Comparison of ENCODE assay signal across 1 cellular context in the genomic region with DNA sequence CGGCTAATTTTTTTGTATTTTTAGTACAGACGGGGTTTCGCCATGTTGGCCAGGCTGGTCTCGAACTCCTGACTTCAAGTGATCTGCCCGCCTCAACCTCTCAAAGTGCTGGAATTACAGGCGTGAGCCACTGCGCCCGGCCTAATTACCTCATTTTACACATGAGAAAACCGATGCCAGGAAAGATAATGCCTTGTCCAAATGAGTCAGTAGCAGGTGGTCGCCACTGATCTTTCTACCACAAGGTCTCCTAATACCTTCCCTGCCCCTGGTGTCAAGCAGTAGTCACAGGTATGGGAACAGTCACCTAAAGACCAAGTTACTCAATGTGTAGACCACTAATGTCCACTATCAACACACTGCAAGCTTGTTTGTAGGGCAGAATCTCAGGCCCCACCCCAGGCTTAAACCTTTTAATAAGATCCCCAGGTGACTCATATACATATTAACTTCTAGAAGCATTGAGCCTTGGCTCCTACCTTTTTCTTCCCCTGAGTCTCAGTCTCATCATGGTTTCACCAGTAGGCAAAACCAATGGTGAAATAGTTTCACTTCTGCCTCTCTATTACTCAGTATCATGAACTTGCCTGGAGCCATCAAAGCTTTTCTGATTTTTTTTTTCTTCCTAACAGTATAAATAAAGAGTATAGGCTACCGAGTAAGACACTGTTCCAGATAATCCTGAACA.
TF ChIP-seq lines count a peak whose summit lies in the region.

No MANE protein-coding gene starts in this region.

TF ChIP-seq in HepG2, 621 proteins besides CTCF, POLR2A, EP300 and RAD21:
- no peak for TF ChIP-seq SOX5 (CRISPR knock-in tag; IDR thresholded peaks at IDR 0.05; ENCODE audit: borderline replicate concordance)
